In genomic region chr2:53424902-53425301, GRCh38 we compare ENCODE assay signal across 16 cellular contexts.
DNase-seq lines count a peak whose midpoint lies in the region; ATAC-seq, FAIRE-seq and TF ChIP-seq lines count a peak whose summit lies in the region.
"Had no signal": no experiment of that assay in that cellular context is flagged by ENCODE, and none has a peak within 500 bp of the region (broad histone marks: within the 10 kb centered on the region; RNA-seq: fewer than 3 reads in every experiment).

No MANE protein-coding gene starts in this region.

- H3K9me3 ChIP-seq in small intestine (ENCODE audit: control insufficient read depth, low read depth) (no peaks in the 10 kb centered on the region), psoas muscle (no peaks in the 10 kb centered on the region)

- no peaks in the 10 kb centered on the region for H3K36me3 Mint-ChIP-seq in activated B cell treated with CpG ODN at 0.5 μM for 24 hours (ENCODE audit: low read depth)

- H3K4me3 Mint-ChIP-seq in activated B cell treated with CpG ODN at 0.5 μM for 24 hours = no peak overlapping the region
- H3K4me3 Mint-ChIP-seq: activated naive CD8-positive, alpha-beta T cell treated with anti-CD3 and anti-CD28 coated beads, Interleukin-2, amount 50 U/mL, for 24 hours; neural crest cell had no signal

- H3K4me3 ChIP-seq in small intestine (ENCODE audit: low read depth in 1 of 2, low read length in 2 of 2) (no peak overlapping the region), psoas muscle (no peak overlapping the region)

- TF ChIP-seq CTCF in activated B cell treated with CpG ODN at 0.5 μM for 24 hours (IDR thresholded peaks at IDR 0.05) (no peak), psoas muscle (IDR thresholded peaks at IDR 0.05) (no peak)

- CTCF ChIA-PET in activated B cell treated with CpG ODN at 0.5 μM for 24 hours (lab: Charles Lee) = no interaction called here

- peak; percentile 71 for ATAC-seq in GM18861 (IDR thresholded peaks at IDR 0.05; ENCODE audit: unreplicated experiment)
- peak; percentile 80 for ATAC-seq in GM21529 (IDR thresholded peaks at IDR 0.05; ENCODE audit: unreplicated experiment)
- ATAC-seq in HG03025 (IDR thresholded peaks at IDR 0.05; ENCODE audit: low FRiP score, unreplicated experiment) = peak; percentile 42
- peak; percentile 21 for ATAC-seq in activated B cell treated with CpG ODN at 0.5 μM for 24 hours (ENCODE audit: low read depth)
- ATAC-seq in psoas muscle = no peak
- ATAC-seq: left ventricle myocardium superior had no signal

- H3K27me3 Mint-ChIP-seq in activated B cell treated with CpG ODN at 0.5 μM for 24 hours = no peaks in the 10 kb centered on the region
- H3K27me3 Mint-ChIP-seq: activated naive CD8-positive, alpha-beta T cell treated with anti-CD3 and anti-CD28 coated beads, Interleukin-2, amount 50 U/mL, for 24 hours had no signal

- FAIRE-seq in small intestine (lab: Jason Lieb, UNC) = no peak

- no peak overlapping the region for H3K27ac ChIP-seq in small intestine (ENCODE audit: low read depth in 1 of 2, low read length in 1 of 2)
- H3K27ac ChIP-seq in psoas muscle = no peak overlapping the region

- no peaks in the 10 kb centered on the region for H3K9me3 Mint-ChIP-seq in activated B cell treated with CpG ODN at 0.5 μM for 24 hours

- peaks cover 3% of the 10 kb centered on the region for H3K4me1 Mint-ChIP-seq in activated B cell treated with CpG ODN at 0.5 μM for 24 hours
- H3K4me1 Mint-ChIP-seq: activated naive CD8-positive, alpha-beta T cell treated with anti-CD3 and anti-CD28 coated beads, Interleukin-2, amount 50 U/mL, for 24 hours; neural crest cell had no signal

- 59 to 74% (median 66%) methylated on average over 3 of the region's 3 CpGs for WGBS in small intestine, 3 donors
- 46 to 76% (median 76%) methylated on average over 3 of the region's 3 CpGs for WGBS in psoas muscle, 3 donors

- POLR2A ChIA-PET in activated B cell treated with CpG ODN at 0.5 μM for 24 hours (lab: Charles Lee) = no interaction called here

- no peaks in the 10 kb centered on the region for H3K27me3 ChIP-seq in small intestine (ENCODE audit: control insufficient read depth in 2 of 2, insufficient read depth in 2 of 2, low read length in 2 of 2)
- no peaks in the 10 kb centered on the region for H3K27me3 ChIP-seq in psoas muscle (ENCODE audit: insufficient read depth in 3 of 3, low read length in 2 of 3)

- intact Hi-C loops in activated B cell treated with CpG ODN at 0.5 μM for 24 hours (cut with micrococcal nuclease) (loop anchor here (10.0 kb wide), 1 partner anchor 1280 kb away; no protein-coding TSS in a partner anchor), psoas muscle (cut with DNase I) (loop anchor here in 1 of 2 donors (5.0 kb wide), 1 partner anchor 52 kb away; no protein-coding TSS in a partner anchor)

- DNase-seq in activated B cell treated with CpG ODN at 0.5 μM for 24 hours = no peak
- no peak for DNase-seq in Ammon's horn (ENCODE audit: low spot score)
- no peak for DNase-seq in dedifferentiated amniotic fluid mesenchymal stem cell (ENCODE audit: extremely low spot score)
- no peak for DNase-seq in small intestine
- no peak for DNase-seq in psoas muscle
- DNase-seq: activated naive CD8-positive, alpha-beta T cell treated with anti-CD3 and anti-CD28 coated beads, Interleukin-2, amount 50 U/mL, for 24 hours; erythroblast; hypothalamus; KG1; left ventricle myocardium superior; NCI-H1436 treated with DMSO at 0.1 percent for 48 hours; NCI-H526 treated with DMSO at 0.1 percent for 48 hours had no signal

- H3K4me1 ChIP-seq in small intestine (ENCODE audit: control insufficient read depth in 2 of 2, insufficient read depth in 1 of 2, low read depth in 1 of 2, low read length in 1 of 2) (no peaks in the 10 kb centered on the region), psoas muscle (no peaks in the 10 kb centered on the region)

- H3K36me3 ChIP-seq in small intestine (ENCODE audit: control insufficient read depth in 2 of 2, insufficient read depth in 2 of 2, low read length in 2 of 2) = no peaks in the 10 kb centered on the region
- H3K36me3 ChIP-seq in psoas muscle (ENCODE audit: insufficient read depth in 1 of 2, low read depth in 1 of 2) = no peaks in the 10 kb centered on the region

- no peak overlapping the region for H3K27ac Mint-ChIP-seq in activated B cell treated with CpG ODN at 0.5 μM for 24 hours
- H3K27ac Mint-ChIP-seq: activated naive CD8-positive, alpha-beta T cell treated with anti-CD3 and anti-CD28 coated beads, Interleukin-2, amount 50 U/mL, for 24 hours had no signal

Comparison
In these comparisons a context has a peak if more than half of its experiments do, and no peak if none do; other contexts are left out.
1. ATAC-seq: peak in GM18861 (single experiment), GM21529 (single experiment), HG03025 (single experiment) and activated B cell treated with CpG ODN at 0.5 μM for 24 hours (single experiment); none in psoas muscle (0 of 4).